In genomic region chr6:12075067-12075563, GRCh38 we compare ENCODE assay signal across 10 cellular contexts.
DNase-seq lines count a peak whose midpoint lies in the region; ATAC-seq and TF ChIP-seq lines count a peak whose summit lies in the region.
"Had no signal": no experiment of that assay in that cellular context is flagged by ENCODE, and none has a peak within 500 bp of the region (broad histone marks: within the 10 kb centered on the region; RNA-seq: fewer than 3 reads in every experiment).

No MANE protein-coding gene starts in this region.

- no peak for DNase-seq in activated T-cell treated with anti-CD3 and anti-CD28 coated beads, Interleukin-2, amount 50 U/mL, for 4 hours
- DNase-seq in activated T-cell treated with anti-CD3 and anti-CD28 coated beads, Interleukin-2, amount 50 U/mL, for 1 hour: no peak
- DNase-seq in OCI-M1 (lab: John Stamatoyannopoulos, UW) (peak; percentile 24), esophagus muscularis mucosa (ENCODE audit: extremely low spot score) (no peak), mesenteric fat pad (ENCODE audit: low spot score) (no peak)
- DNase-seq: retina had no signal

- WGBS in esophagus muscularis mucosa: 70% methylated on average over 9 of the region's 9 CpGs

- H3K27ac ChIP-seq in esophagus muscularis mucosa (replicated peaks in 1 of 4): no peak overlapping the region

- H3K27me3 Mint-ChIP-seq in activated T-cell treated with anti-CD3 and anti-CD28 coated beads, Interleukin-2, amount 50 U/mL, for 4 hours (ENCODE audit: low read depth): no peaks in the 10 kb centered on the region
- no peaks in the 10 kb centered on the region for H3K27me3 Mint-ChIP-seq in stimulated activated naive CD8-positive, alpha-beta T cell treated with anti-CD3 and anti-CD28 coated beads, Interleukin-15, Interleukin-2, amounts not matched to agents 100 ng/mL and 50 ng/mL, for 24 hours
- H3K27me3 Mint-ChIP-seq: dendritic cell treated with granulocyte-macrophage colony-stimulating factor and Interleukin-4, amounts not matched to agents 40 ng/mL and 50 ng/mL, for 4 days had no signal

- peaks cover 0 to 15% (median 2%) of the 10 kb centered on the region in 4 donors for H3K4me1 ChIP-seq in esophagus muscularis mucosa

- no peaks in the 10 kb centered on the region for H3K9me3 Mint-ChIP-seq in activated T-cell treated with anti-CD3 and anti-CD28 coated beads, Interleukin-2, amount 50 U/mL, for 4 hours
- H3K9me3 Mint-ChIP-seq in stimulated activated naive CD8-positive, alpha-beta T cell treated with anti-CD3 and anti-CD28 coated beads, Interleukin-15, Interleukin-2, amounts not matched to agents 100 ng/mL and 50 ng/mL, for 24 hours: no peaks in the 10 kb centered on the region
- H3K9me3 Mint-ChIP-seq: dendritic cell treated with granulocyte-macrophage colony-stimulating factor and Interleukin-4, amounts not matched to agents 40 ng/mL and 50 ng/mL, for 4 days had no signal

- peaks cover 49% of the 10 kb centered on the region for H3K4me1 Mint-ChIP-seq in activated T-cell treated with anti-CD3 and anti-CD28 coated beads, Interleukin-2, amount 50 U/mL, for 4 hours (ENCODE audit: low read depth)
- peaks cover 63% of the 10 kb centered on the region for H3K4me1 Mint-ChIP-seq in stimulated activated naive CD8-positive, alpha-beta T cell treated with anti-CD3 and anti-CD28 coated beads, Interleukin-15, Interleukin-2, amounts not matched to agents 100 ng/mL and 50 ng/mL, for 24 hours (ENCODE audit: low read depth)

- H3K4me3 ChIP-seq in esophagus muscularis mucosa: no peak overlapping the region

- no peaks in the 10 kb centered on the region for H3K27me3 ChIP-seq in esophagus muscularis mucosa

- peak; percentile 71 for ATAC-seq in activated T-cell treated with anti-CD3 and anti-CD28 coated beads, Interleukin-2, amount 50 U/mL, for 4 hours
- ATAC-seq in GM19328 (IDR thresholded peaks at IDR 0.05; ENCODE audit: unreplicated experiment): no peak
- ATAC-seq in HG02623 (IDR thresholded peaks at IDR 0.05; ENCODE audit: unreplicated experiment): no peak

- intact Hi-C loops in esophagus muscularis mucosa (cut with DNase I): no loop called here

- TF ChIP-seq EP300 in esophagus muscularis mucosa (IDR thresholded peaks at IDR 0.05): no peak

- no peaks in the 10 kb centered on the region for H3K9me3 ChIP-seq in esophagus muscularis mucosa

- TF ChIP-seq CTCF in esophagus muscularis mucosa (IDR thresholded peaks at IDR 0.05): peak; percentile 34 to 44 (median 41)

- H3K4me3 Mint-ChIP-seq in activated T-cell treated with anti-CD3 and anti-CD28 coated beads, Interleukin-2, amount 50 U/mL, for 4 hours: no peak overlapping the region
- no peak overlapping the region for H3K4me3 Mint-ChIP-seq in stimulated activated naive CD8-positive, alpha-beta T cell treated with anti-CD3 and anti-CD28 coated beads, Interleukin-15, Interleukin-2, amounts not matched to agents 100 ng/mL and 50 ng/mL, for 24 hours
- H3K4me3 Mint-ChIP-seq: dendritic cell treated with granulocyte-macrophage colony-stimulating factor and Interleukin-4, amounts not matched to agents 40 ng/mL and 50 ng/mL, for 4 days had no signal

- TF ChIP-seq POLR2A in esophagus muscularis mucosa (IDR thresholded peaks at IDR 0.05; ENCODE audit: low read depth): no peak

- peak overlapping the region; percentile 9 for H3K27ac Mint-ChIP-seq in stimulated activated naive CD8-positive, alpha-beta T cell treated with anti-CD3 and anti-CD28 coated beads, Interleukin-15, Interleukin-2, amounts not matched to agents 100 ng/mL and 50 ng/mL, for 24 hours
- H3K27ac Mint-ChIP-seq: dendritic cell treated with granulocyte-macrophage colony-stimulating factor and Interleukin-4, amounts not matched to agents 40 ng/mL and 50 ng/mL, for 4 days had no signal

- H3K36me3 Mint-ChIP-seq in activated T-cell treated with anti-CD3 and anti-CD28 coated beads, Interleukin-2, amount 50 U/mL, for 4 hours (ENCODE audit: insufficient read depth): peaks cover 12% of the 10 kb centered on the region
- peaks cover 23% of the 10 kb centered on the region for H3K36me3 Mint-ChIP-seq in stimulated activated naive CD8-positive, alpha-beta T cell treated with anti-CD3 and anti-CD28 coated beads, Interleukin-15, Interleukin-2, amounts not matched to agents 100 ng/mL and 50 ng/mL, for 24 hours (ENCODE audit: low read depth)

- H3K36me3 ChIP-seq in esophagus muscularis mucosa: no peaks in the 10 kb centered on the region

Comparison
In these comparisons a context has a peak if more than half of its experiments do, and no peak if none do; other contexts are left out.
1. ATAC-seq: peak in activated T-cell treated with anti-CD3 and anti-CD28 coated beads, Interleukin-2, amount 50 U/mL, for 4 hours (2 of 2); none in GM19328 (single experiment) and HG02623 (single experiment).